ENCODE assay signal across 18 cellular contexts in the genomic region with DNA sequence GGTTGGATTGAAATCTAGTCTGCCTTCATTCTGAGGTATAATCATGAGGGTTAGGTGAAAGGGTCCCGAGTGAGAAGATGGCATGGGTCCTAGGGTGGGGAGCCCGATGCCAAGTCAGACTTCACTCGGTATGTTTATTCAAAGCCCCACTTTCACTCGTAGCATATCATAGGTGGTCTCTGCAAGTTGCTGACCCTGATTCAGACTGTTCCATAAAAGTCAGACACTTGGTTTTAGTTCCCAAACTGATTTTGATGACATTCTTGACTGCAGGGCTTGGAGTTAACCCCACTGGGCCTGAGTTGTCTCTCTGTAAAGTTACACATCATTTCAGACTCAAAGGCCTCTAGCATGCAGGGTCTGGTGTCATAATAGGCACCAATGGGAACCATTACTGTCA. TPM values are rescaled to one million over a fixed set of nuclear protein-coding genes. Genes with fewer than 3 reads are reported as not detected.
DNase-seq lines count a peak whose midpoint lies in the region; ATAC-seq and TF ChIP-seq lines count a peak whose summit lies in the region.
"Had no signal": no experiment of that assay in that cellular context is flagged by ENCODE, and none has a peak within 500 bp of the region (broad histone marks: within the 10 kb centered on the region; RNA-seq: fewer than 3 reads in every experiment).

No MANE protein-coding gene starts in this region.

- no peaks in the 10 kb centered on the region for H3K9me2 ChIP-seq in hepatocyte (replicated peaks; ENCODE audit: insufficient read depth)

- H3K4me2 ChIP-seq in trophoblast cell (ENCODE audit: low read length) (no peak overlapping the region), hepatocyte (no peak overlapping the region)

- peaks cover 3 to 91% (median 22%) of the 10 kb centered on the region in 3 donors for H3K36me3 Mint-ChIP-seq in CD8-positive, alpha-beta memory T cell
- peaks cover 49% of the 10 kb centered on the region for H3K36me3 Mint-ChIP-seq in endodermal cell (ENCODE audit: low read depth)
- peaks cover 41 to 59% of the 10 kb centered on the region in 2 donors for H3K36me3 Mint-ChIP-seq in stimulated activated naive B cell treated with anti-CD40 and anti-IgM and Interleukin-4, amounts not matched to agents 10 μg/mL and 1 μg/mL and 100 μg/mL, for 72 hours

- no peak overlapping the region for H2BK12ac ChIP-seq in trophoblast cell (ENCODE audit: low read length)

- intact Hi-C loops in stomach (cut with DNase I; ENCODE audit: low total_unique reads): no loop called here

- H4K20me1 ChIP-seq in hepatocyte (ENCODE audit: insufficient read depth, poor library complexity, severe bottlenecking): peaks cover 100% of the 10 kb centered on the region

- peaks cover 92 to 100% (median 97%) of the 10 kb centered on the region in 3 donors for H3K4me1 Mint-ChIP-seq in CD8-positive, alpha-beta memory T cell
- H3K4me1 Mint-ChIP-seq in endodermal cell: peaks cover 81% of the 10 kb centered on the region
- H3K4me1 Mint-ChIP-seq in stimulated activated naive B cell treated with anti-CD40 and anti-IgM and Interleukin-4, amounts not matched to agents 10 μg/mL and 1 μg/mL and 100 μg/mL, for 72 hours: peaks cover 49 to 88% of the 10 kb centered on the region in 2 donors

- CTCF ChIA-PET in CD8-positive, alpha-beta memory T cell (lab: Charles Lee): interaction anchor here (1.2 to 1.6 kb wide), 2 partner anchors 26 to 101 kb away, joined by 4 read pairs; no protein-coding TSS in a partner anchor

- peaks cover 41% of the 10 kb centered on the region for H3K36me3 ChIP-seq in CD8-positive, alpha-beta memory T cell (ENCODE audit: insufficient read depth, low read length)
- H3K36me3 ChIP-seq in NT2/D1 (ENCODE audit: insufficient read depth, insufficient read length, low read length): peaks cover 74% of the 10 kb centered on the region
- H3K36me3 ChIP-seq in endodermal cell (ENCODE audit: control insufficient read depth, insufficient read depth, low read length): peaks cover 81% of the 10 kb centered on the region
- peaks cover 19 to 37% of the 10 kb centered on the region in 2 experiments for H3K36me3 ChIP-seq in trophoblast cell (ENCODE audit: control insufficient read depth in 1 of 2, insufficient read depth in 2 of 2, low read length in 2 of 2)
- peaks cover 13 to 54% (median 39%) of the 10 kb centered on the region in 4 donors for H3K36me3 ChIP-seq in stomach
- no peaks in the 10 kb centered on the region for H3K36me3 ChIP-seq in hepatocyte (replicated peaks; ENCODE audit: insufficient read depth, low read depth)

- H3K27ac Mint-ChIP-seq in CD8-positive, alpha-beta memory T cell: peak overlapping the region in 7 of 8 donors; percentile 62 to 83 (median 73)
- no peak overlapping the region for H3K27ac Mint-ChIP-seq in endodermal cell
- H3K27ac Mint-ChIP-seq in stimulated activated naive B cell treated with anti-CD40 and anti-IgM and Interleukin-4, amounts not matched to agents 10 μg/mL and 1 μg/mL and 100 μg/mL, for 72 hours: no peak overlapping the region
- H3K27ac Mint-ChIP-seq: T-helper 2 cell treated with Interferon-gamma antibody and Interleukin-4, amounts not matched to agents 5 μg/mL and 100 μg/mL, for 36 hours had no signal

- no peak overlapping the region for H3K23ac ChIP-seq in trophoblast cell (ENCODE audit: low read length)

- no peak overlapping the region for H2AK5ac ChIP-seq in trophoblast cell (ENCODE audit: low read length)

- no peak overlapping the region for H2BK120ac ChIP-seq in trophoblast cell (ENCODE audit: insufficient read depth, low read length, poor library complexity)

- no peak for TF ChIP-seq POLR2A in stomach (IDR thresholded peaks at IDR 0.05)

- peak overlapping the region; percentile 86 for H3K4ac ChIP-seq in trophoblast cell (ENCODE audit: low read depth, low read length)

- no peak overlapping the region for H2AFZ ChIP-seq in trophoblast cell (ENCODE audit: insufficient read depth, low read length, poor library complexity)
- no peak overlapping the region for H2AFZ ChIP-seq in hepatocyte

- no peaks in the 10 kb centered on the region for H3K79me1 ChIP-seq in trophoblast cell (ENCODE audit: low read length)

- no peak for DNase-seq in CD8-positive, alpha-beta memory T cell
- DNase-seq in NT2/D1 (ENCODE audit: low read depth, low spot score) (no peak), endodermal cell (no peak), trophoblast cell (no peak), stomach (no peak), hepatocyte (ENCODE audit: low spot score) (no peak)
- DNase-seq in stimulated activated naive B cell treated with anti-CD40 and anti-IgM and Interleukin-4, amounts not matched to agents 10 μg/mL and 1 μg/mL and 100 μg/mL, for 72 hours: no peak
- DNase-seq: activated CD4-positive, alpha-beta T cell treated with anti-CD3 and anti-CD28 coated beads, Interleukin-2, amount 50 U/mL, for 1 hour; activated gamma-delta T cell treated with Interleukin-2 at 50 U/mL for 16 hours; COR-L47; left colon; NCI-H187 treated with DMSO at 0.1 percent for 48 hours; NCI-H774; right cardiac atrium; stimulated activated naive CD4-positive, alpha-beta T cell treated with Interleukin-2 at 50 U/mL for 16 hours had no signal

- no peak overlapping the region for H4K8ac ChIP-seq in trophoblast cell (ENCODE audit: low read depth, low read length)

- H2BK5ac ChIP-seq in trophoblast cell (ENCODE audit: low read depth, low read length, poor library complexity): no peak overlapping the region

- H3K4me3 Mint-ChIP-seq in CD8-positive, alpha-beta memory T cell: peak overlapping the region in 6 of 7 donors; percentile 46 to 83 (median 66)
- peak overlapping the region; percentile 1 for H3K4me3 Mint-ChIP-seq in endodermal cell
- no peak overlapping the region for H3K4me3 Mint-ChIP-seq in stimulated activated naive B cell treated with anti-CD40 and anti-IgM and Interleukin-4, amounts not matched to agents 10 μg/mL and 1 μg/mL and 100 μg/mL, for 72 hours
- H3K4me3 Mint-ChIP-seq: T-helper 2 cell treated with Interferon-gamma antibody and Interleukin-4, amounts not matched to agents 5 μg/mL and 100 μg/mL, for 36 hours had no signal

- H3K4me1 ChIP-seq in CD8-positive, alpha-beta memory T cell (ENCODE audit: insufficient read depth, low read length): peaks cover 96% of the 10 kb centered on the region
- peaks cover 12% of the 10 kb centered on the region for H3K4me1 ChIP-seq in NT2/D1 (ENCODE audit: insufficient read depth, insufficient read length)
- peaks cover 32% of the 10 kb centered on the region for H3K4me1 ChIP-seq in endodermal cell (ENCODE audit: control insufficient read depth, insufficient read depth, low read length)
- peaks cover 7 to 11% of the 10 kb centered on the region in 2 experiments for H3K4me1 ChIP-seq in trophoblast cell (ENCODE audit: control insufficient read depth in 1 of 2, insufficient read depth in 2 of 2, low read length in 2 of 2)
- peaks cover 86 to 100% (median 98%) of the 10 kb centered on the region in 4 donors for H3K4me1 ChIP-seq in stomach
- peaks cover 34% of the 10 kb centered on the region for H3K4me1 ChIP-seq in hepatocyte (ENCODE audit: insufficient read depth)

- H4K91ac ChIP-seq in trophoblast cell (ENCODE audit: low read depth, low read length): no peak overlapping the region

- H3K9me3 ChIP-seq in CD8-positive, alpha-beta memory T cell (ENCODE audit: low read length): no peaks in the 10 kb centered on the region
- H3K9me3 ChIP-seq in NT2/D1 (ENCODE audit: insufficient read depth, low read length) (no peaks in the 10 kb centered on the region), endodermal cell (ENCODE audit: control insufficient read depth, low read length) (no peaks in the 10 kb centered on the region), trophoblast cell (ENCODE audit: insufficient read depth, low read depth, low read length) (no peaks in the 10 kb centered on the region), stomach (no peaks in the 10 kb centered on the region), hepatocyte (ENCODE audit: low read depth) (no peaks in the 10 kb centered on the region)
- H3K9me3 ChIP-seq: HAP-1 had no signal

- H3K27me3 ChIP-seq in CD8-positive, alpha-beta memory T cell (ENCODE audit: insufficient read depth, low read length, poor library complexity, severe bottlenecking): no peaks in the 10 kb centered on the region
- no peaks in the 10 kb centered on the region for H3K27me3 ChIP-seq in NT2/D1 (ENCODE audit: insufficient read depth, insufficient read length)
- no peaks in the 10 kb centered on the region for H3K27me3 ChIP-seq in endodermal cell (ENCODE audit: control insufficient read depth, insufficient read depth, low read length, poor library complexity, severe bottlenecking)
- H3K27me3 ChIP-seq in trophoblast cell (ENCODE audit: insufficient read depth, low read length): no peaks in the 10 kb centered on the region
- no peaks in the 10 kb centered on the region for H3K27me3 ChIP-seq in stomach
- H3K27me3 ChIP-seq in hepatocyte: no peaks in the 10 kb centered on the region

- no peak overlapping the region for H3K14ac ChIP-seq in trophoblast cell (ENCODE audit: low read length)

- TF ChIP-seq EP300 in stomach (IDR thresholded peaks at IDR 0.05): no peak

- no peaks in the 10 kb centered on the region for H3K9me3 Mint-ChIP-seq in CD8-positive, alpha-beta memory T cell
- H3K9me3 Mint-ChIP-seq in endodermal cell: no peaks in the 10 kb centered on the region
- no peaks in the 10 kb centered on the region for H3K9me3 Mint-ChIP-seq in stimulated activated naive B cell treated with anti-CD40 and anti-IgM and Interleukin-4, amounts not matched to agents 10 μg/mL and 1 μg/mL and 100 μg/mL, for 72 hours
- H3K9me3 Mint-ChIP-seq: T-helper 2 cell treated with Interferon-gamma antibody and Interleukin-4, amounts not matched to agents 5 μg/mL and 100 μg/mL, for 36 hours had no signal

- no peak overlapping the region for H3K27ac ChIP-seq in CD8-positive, alpha-beta memory T cell (ENCODE audit: low read depth, low read length)
- H3K27ac ChIP-seq in endodermal cell (ENCODE audit: low read depth, low read length) (no peak overlapping the region), trophoblast cell (ENCODE audit: low read depth, low read length) (no peak overlapping the region), stomach (peak overlapping the region in 1 of 5 donors; percentile 22), hepatocyte (no peak overlapping the region)
- H3K27ac ChIP-seq: HL-60 had no signal

- 89 to 91% methylated on average over 4 of the region's 4 CpGs for WGBS in endodermal cell (ENCODE audit: insufficient coverage in 1 of 2, insufficient read length in 1 of 2), 2 experiments
- WGBS in trophoblast cell (ENCODE audit: extremely low coverage, insufficient coverage, insufficient read length): no CpG with 5 or more reads among the region's 4 CpGs
- WGBS in stomach, 5 donors: 47 to 81% (median 73%) methylated on average over 4 of the region's 4 CpGs
- 86% methylated on average over 4 of the region's 4 CpGs for WGBS in hepatocyte (ENCODE audit: low lambda C conversion rate, missing lambda C conversion rate)

- H3K4me3 ChIP-seq in CD8-positive, alpha-beta memory T cell (ENCODE audit: low read length): peak overlapping the region; percentile 13
- no peak overlapping the region for H3K4me3 ChIP-seq in NT2/D1 (ENCODE audit: insufficient read length, low read depth)
- peak overlapping the region; percentile 31 for H3K4me3 ChIP-seq in endodermal cell (ENCODE audit: low read length)
- H3K4me3 ChIP-seq in trophoblast cell (ENCODE audit: low read depth, low read length): no peak overlapping the region
- H3K4me3 ChIP-seq in stomach: peak overlapping the region in 1 of 4 donors; percentile 10
- no peak overlapping the region for H3K4me3 ChIP-seq in hepatocyte
- H3K4me3 ChIP-seq: HAP-1 had no signal

- H3K9ac ChIP-seq in NT2/D1 (ENCODE audit: insufficient read length, low read depth): peak overlapping the region; percentile 7
- H3K9ac ChIP-seq in endodermal cell (ENCODE audit: extremely low read depth, low read length, poor library complexity, severe bottlenecking): no peak overlapping the region
- no peak overlapping the region for H3K9ac ChIP-seq in trophoblast cell (ENCODE audit: low read length)

- POLR2A ChIA-PET in CD8-positive, alpha-beta memory T cell (lab: Charles Lee): interaction anchor here (2.0 kb wide), 1 partner anchor 18 kb away, joined by 7 read pairs; a partner anchor contains a TSS

- H3K79me2 ChIP-seq in trophoblast cell (ENCODE audit: control insufficient read depth, insufficient read depth, low read length, poor library complexity): peaks cover 19% of the 10 kb centered on the region
- H3K79me2 ChIP-seq in hepatocyte: peaks cover 99% of the 10 kb centered on the region

- no peak for ATAC-seq in stimulated activated naive B cell treated with anti-CD40 and anti-IgM and Interleukin-4, amounts not matched to agents 10 μg/mL and 1 μg/mL and 100 μg/mL, for 72 hours (replicated peaks)
- ATAC-seq: left colon, right cardiac atrium had no signal

- H3K18ac ChIP-seq in trophoblast cell (ENCODE audit: low read length): no peak overlapping the region

- H4K12ac ChIP-seq in trophoblast cell (ENCODE audit: low read depth, low read length): no peak overlapping the region

- TF ChIP-seq CTCF in endodermal cell (conservative IDR thresholded peaks at IDR 0.05) (no peak), stomach (IDR thresholded peaks at IDR 0.05) (no peak), hepatocyte (IDR thresholded peaks at IDR 0.05; ENCODE audit: poor library complexity) (no peak)

- H3K27me3 Mint-ChIP-seq in CD8-positive, alpha-beta memory T cell: no peaks in the 10 kb centered on the region
- no peaks in the 10 kb centered on the region for H3K27me3 Mint-ChIP-seq in endodermal cell (ENCODE audit: insufficient read depth)
- no peaks in the 10 kb centered on the region for H3K27me3 Mint-ChIP-seq in stimulated activated naive B cell treated with anti-CD40 and anti-IgM and Interleukin-4, amounts not matched to agents 10 μg/mL and 1 μg/mL and 100 μg/mL, for 72 hours

RNA-seq across cellular contexts. Expression of a gene that starts 17.8 kb away (rescaled TPM):
- 10 to 100 TPM; 60.4 to 61.2 TPM for total RNA-seq in CD8-positive, alpha-beta memory T cell
- polyA plus RNA-seq in CD8-positive, alpha-beta memory T cell: 21.3 TPM
- total RNA-seq in endodermal cell (10 to 100 TPM; 60.9 to 68.5 TPM), stomach (10 to 100 TPM; 28.6 to 84.1 (median 63.4) TPM), hepatocyte (58.4 and 69.0 TPM in 2 replicates)
- polyA plus RNA-seq in endodermal cell (2013, experiment 1 of 2): 34.8 TPM
- polyA plus RNA-seq in endodermal cell (2013, experiment 2 of 2): 35.4 TPM
- 60.4 and 60.6 TPM in 2 replicates for polyA plus RNA-seq in trophoblast cell (2013)
- polyA plus RNA-seq in stomach (10 to 100 TPM in 2 of 3 donors, 1 to 10 TPM in 1; 6.6 to 13.6 (median 11.1) TPM), hepatocyte (20.2 and 21.4 TPM in 2 replicates)

Comparison
In these comparisons a context has a peak if more than half of its experiments do, and no peak if none do; other contexts are left out.
1. H3K4me3 ChIP-seq: peak in CD8-positive, alpha-beta memory T cell (single experiment) and endodermal cell (single experiment); none in NT2/D1 (single experiment), trophoblast cell (single experiment) and hepatocyte (single experiment).
2. H3K27ac Mint-ChIP-seq: peak in CD8-positive, alpha-beta memory T cell (7 of 8); none in endodermal cell (single experiment) and stimulated activated naive B cell treated with anti-CD40 and anti-IgM and Interleukin-4, amounts not matched to agents 10 μg/mL and 1 μg/mL and 100 μg/mL, for 72 hours (single experiment).
3. H3K4me3 Mint-ChIP-seq: peak in CD8-positive, alpha-beta memory T cell (6 of 7) and endodermal cell (single experiment); none in stimulated activated naive B cell treated with anti-CD40 and anti-IgM and Interleukin-4, amounts not matched to agents 10 μg/mL and 1 μg/mL and 100 μg/mL, for 72 hours (0 of 2).